In genomic region chr14:102181187-102181586, GRCh38 we compare ENCODE assay signal across 26 cellular contexts. TPM values are rescaled to one million over a fixed set of nuclear protein-coding genes. Genes with fewer than 3 reads are reported as not detected.
DNase-seq lines count a peak whose midpoint lies in the region; ATAC-seq, FAIRE-seq and TF ChIP-seq lines count a peak whose summit lies in the region.
"Had no signal": no experiment of that assay in that cellular context is flagged by ENCODE, and none has a peak within 500 bp of the region (broad histone marks: within the 10 kb centered on the region; RNA-seq: fewer than 3 reads in every experiment).

No MANE protein-coding gene starts in this region.

- peaks cover 76% of the 10 kb centered on the region for H3K79me2 ChIP-seq in Karpas-422 (ENCODE audit: low read length)
- H3K79me2 ChIP-seq in astrocyte (ENCODE audit: insufficient read depth, low read length), result peaks cover 89% of the 10 kb centered on the region

- H3K36me3 ChIP-seq in Karpas-422 (ENCODE audit: insufficient read depth, low read length), result no peaks in the 10 kb centered on the region
- H3K36me3 ChIP-seq in astrocyte (ENCODE audit: insufficient read depth, low read length), result peaks cover 3% of the 10 kb centered on the region
- no peaks in the 10 kb centered on the region for H3K36me3 ChIP-seq in gastrocnemius medialis
- H3K36me3 ChIP-seq: transverse colon, WERI-Rb-1 had no signal

- H3K4me2 ChIP-seq in Karpas-422 (ENCODE audit: low read depth, low read length, poor library complexity, severe bottlenecking), result peak overlapping the region; percentile 62
- H3K4me2 ChIP-seq in astrocyte (ENCODE audit: low read length), result no peak overlapping the region
- H3K4me2 ChIP-seq: A549, BLaER1 had no signal

- H2AFZ ChIP-seq in Karpas-422 (ENCODE audit: low read length), result no peak overlapping the region
- H2AFZ ChIP-seq in astrocyte (ENCODE audit: low read depth, low read length), result no peak overlapping the region

- H3K27me3 ChIP-seq in Karpas-422 (ENCODE audit: low read length), result no peaks in the 10 kb centered on the region
- H3K27me3 ChIP-seq in astrocyte (ENCODE audit: insufficient read depth, low read length), result no peaks in the 10 kb centered on the region
- H3K27me3 ChIP-seq in gastrocnemius medialis, result no peaks in the 10 kb centered on the region
- H3K27me3 ChIP-seq: BLaER1, transverse colon had no signal

- H3K9me2 ChIP-seq in Karpas-422 (replicated peaks; ENCODE audit: insufficient read depth, low read length), result no peaks in the 10 kb centered on the region

- H3K9me3 ChIP-seq in Karpas-422 (ENCODE audit: low read length) (no peaks in the 10 kb centered on the region), astrocyte (ENCODE audit: insufficient read depth, low read depth, low read length) (no peaks in the 10 kb centered on the region), gastrocnemius medialis (no peaks in the 10 kb centered on the region)
- H3K9me3 ChIP-seq: A549, BLaER1, transverse colon had no signal

- H3K4me1 ChIP-seq in Karpas-422 (ENCODE audit: low read length) (peaks cover 44% of the 10 kb centered on the region), astrocyte (ENCODE audit: insufficient read depth, low read length) (peaks cover 24% of the 10 kb centered on the region), gastrocnemius medialis (peaks cover 57 to 61% of the 10 kb centered on the region in 2 donors)
- H3K4me1 ChIP-seq: BLaER1 had no signal

- peaks cover 38% of the 10 kb centered on the region for H3K4me1 Mint-ChIP-seq in activated CD4-positive, alpha-beta T cell treated with anti-CD3 and anti-CD28 coated beads, Interleukin-2, amount 10 ng/mL, durations not matched to agents 24 days and 14 days
- peaks cover 40% of the 10 kb centered on the region for H3K4me1 Mint-ChIP-seq in astrocyte (ENCODE audit: low read depth, unreplicated experiment)

- no peak for FAIRE-seq in astrocyte (lab: Jason Lieb, UNC)
- FAIRE-seq: A549, colon had no signal

- H3K4me3 ChIP-seq in Karpas-422 (ENCODE audit: low read length), result no peak overlapping the region
- no peak overlapping the region for H3K4me3 ChIP-seq in astrocyte (ENCODE audit: insufficient read depth, low read depth, low read length)
- peak overlapping the region in 1 of 4 donors; percentile 35 for H3K4me3 ChIP-seq in gastrocnemius medialis
- H3K4me3 ChIP-seq: A549, BLaER1, smooth muscle cell, transverse colon had no signal

- peaks cover 1% of the 10 kb centered on the region for H3K36me3 Mint-ChIP-seq in activated CD4-positive, alpha-beta T cell treated with anti-CD3 and anti-CD28 coated beads, Interleukin-2, amount 10 ng/mL, durations not matched to agents 24 days and 14 days (ENCODE audit: low read depth)
- peaks cover 1% of the 10 kb centered on the region for H3K36me3 Mint-ChIP-seq in astrocyte (ENCODE audit: low read depth, unreplicated experiment)
- H3K36me3 Mint-ChIP-seq: IgD-negative memory B cell had no signal

- in situ Hi-C loops in gastrocnemius medialis (cut with MboI; ENCODE audit: low sequenced_read_pairs in 4 of 4), result no loop called here

- H3K27ac ChIP-seq in Karpas-422 (ENCODE audit: low read length), result peak overlapping the region; percentile 61
- no peak overlapping the region for H3K27ac ChIP-seq in astrocyte (ENCODE audit: low read depth, low read length)
- H3K27ac ChIP-seq in gastrocnemius medialis, result peak overlapping the region; percentile 41 to 82 (median 80)
- H3K27ac ChIP-seq: A549, BLaER1, RWPE1, transverse colon, WERI-Rb-1 had no signal

- DNase-seq in activated CD4-positive, alpha-beta T cell treated with anti-CD3 and anti-CD28 coated beads, Interleukin-2, amount 10 ng/mL, durations not matched to agents 24 days and 14 days, result no peak
- DNase-seq in activated CD4-positive, alpha-beta T cell treated with anti-CD3 and anti-CD28 coated beads for 48 hours, result no peak
- DNase-seq in Karpas-422, result no peak
- DNase-seq in astrocyte (ENCODE audit: low read depth), result no peak
- no peak for DNase-seq in gastrocnemius medialis
- DNase-seq in T-helper 9 cell, result no peak
- no peak for DNase-seq in DMS79 treated with DMSO at 0.1 percent for 48 hours (lab: John Stamatoyannopoulos, UW)
- DNase-seq in cortex of kidney (lab: John Stamatoyannopoulos, UW), result no peak
- DNase-seq: activated CD4-positive, alpha-beta memory T cell treated with anti-CD3 and anti-CD28 coated beads for 36 hours; activated naive CD4-positive, alpha-beta T cell; EL; endodermal cell; NCI-H1417 treated with DMSO at 0.1 percent for 48 hours; NCI-H510A; occipital lobe; stimulated activated naive CD4-positive, alpha-beta T cell; transverse colon; WERI-Rb-1 had no signal

- H4K20me1 ChIP-seq in Karpas-422 (ENCODE audit: insufficient read depth, low read depth, low read length) (peaks cover 39% of the 10 kb centered on the region), astrocyte (ENCODE audit: insufficient read depth, low read length) (peaks cover 72% of the 10 kb centered on the region)

- H3K4me3 Mint-ChIP-seq in activated CD4-positive, alpha-beta T cell treated with anti-CD3 and anti-CD28 coated beads, Interleukin-2, amount 10 ng/mL, durations not matched to agents 24 days and 14 days, result no peak overlapping the region
- peak overlapping the region; percentile 10 for H3K4me3 Mint-ChIP-seq in astrocyte (ENCODE audit: unreplicated experiment)
- H3K4me3 Mint-ChIP-seq: activated CD4-positive, alpha-beta memory T cell treated with anti-CD3 and anti-CD28 coated beads for 36 hours; endodermal cell; T-helper 2 cell treated with Interferon-gamma antibody and Interleukin-4, amounts not matched to agents 5 μg/mL and 100 μg/mL, for 36 hours had no signal

- H3K9me3 Mint-ChIP-seq in activated CD4-positive, alpha-beta T cell treated with anti-CD3 and anti-CD28 coated beads, Interleukin-2, amount 10 ng/mL, durations not matched to agents 24 days and 14 days, result no peaks in the 10 kb centered on the region
- H3K9me3 Mint-ChIP-seq in astrocyte (ENCODE audit: unreplicated experiment), result no peaks in the 10 kb centered on the region
- H3K9me3 Mint-ChIP-seq: activated CD4-positive, alpha-beta memory T cell treated with anti-CD3 and anti-CD28 coated beads for 36 hours; endodermal cell; IgD-negative memory B cell; T-helper 2 cell treated with Interferon-gamma antibody and Interleukin-4, amounts not matched to agents 5 μg/mL and 100 μg/mL, for 36 hours had no signal

- H3K27me3 Mint-ChIP-seq in activated CD4-positive, alpha-beta T cell treated with anti-CD3 and anti-CD28 coated beads, Interleukin-2, amount 10 ng/mL, durations not matched to agents 24 days and 14 days, result no peaks in the 10 kb centered on the region
- no peaks in the 10 kb centered on the region for H3K27me3 Mint-ChIP-seq in astrocyte (ENCODE audit: low read depth, unreplicated experiment)
- H3K27me3 Mint-ChIP-seq: activated CD4-positive, alpha-beta memory T cell treated with anti-CD3 and anti-CD28 coated beads for 36 hours; IgD-negative memory B cell had no signal

- H3K9ac ChIP-seq in Karpas-422 (ENCODE audit: low read length) (no peak overlapping the region), astrocyte (ENCODE audit: low read length) (no peak overlapping the region)
- H3K9ac ChIP-seq: BLaER1 had no signal

- TF ChIP-seq CTCF in astrocyte (IDR thresholded peaks at IDR 0.05; ENCODE audit: insufficient read depth, low read depth, low read length) (no peak), gastrocnemius medialis (IDR thresholded peaks at IDR 0.05 in 4 of 5, conservative IDR thresholded peaks at IDR 0.05 in 1 of 5) (no peak)

- intact Hi-C loops in activated CD4-positive, alpha-beta T cell treated with anti-CD3 and anti-CD28 coated beads, Interleukin-2, amount 10 ng/mL, durations not matched to agents 24 days and 14 days (cut with micrococcal nuclease), result loop anchor here (5.0 to 10.0 kb wide), 2 partner anchors 86 to 136 kb away; partner anchors contain the start of gene ZNF839
- intact Hi-C loops in gastrocnemius medialis (cut with DNase I; ENCODE audit: low total_unique reads), result no loop called here

- TF ChIP-seq POLR2A in gastrocnemius medialis (IDR thresholded peaks at IDR 0.05), result no peak

- ATAC-seq in gastrocnemius medialis, result peak in 1 of 2 donors; percentile 36
- ATAC-seq: A549, SK-N-SH treated with all-trans-retinoic acid at 6 μM for 48 hours had no signal

- peak overlapping the region; percentile 20 for H3K27ac Mint-ChIP-seq in activated CD4-positive, alpha-beta T cell treated with anti-CD3 and anti-CD28 coated beads, Interleukin-2, amount 10 ng/mL, durations not matched to agents 24 days and 14 days
- H3K27ac Mint-ChIP-seq in astrocyte (ENCODE audit: unreplicated experiment), result no peak overlapping the region
- H3K27ac Mint-ChIP-seq: activated CD4-positive, alpha-beta memory T cell treated with anti-CD3 and anti-CD28 coated beads for 36 hours; IgD-negative memory B cell; T-helper 2 cell treated with Interferon-gamma antibody and Interleukin-4, amounts not matched to agents 5 μg/mL and 100 μg/mL, for 36 hours had no signal

RNA-seq across cellular contexts. Expression of gene WDR20, which starts 41.5 kb away (rescaled TPM):
- 30.4 and 31.0 TPM in 2 replicates for total RNA-seq in activated CD4-positive, alpha-beta T cell treated with anti-CD3 and anti-CD28 coated beads, Interleukin-2, amount 10 ng/mL, durations not matched to agents 24 days and 14 days
- total RNA-seq in Karpas-422 (2014; rRNA removed; shearing (Covaris generic); ENCODE audit: low replicate concordance), result 16.9 and 19.7 TPM in 2 replicates
- total RNA-seq in astrocyte (22.4 and 23.6 TPM in 2 replicates), gastrocnemius medialis (10 to 100 TPM; 18.1 to 49.7 (median 21.0) TPM)
